18 cellular contexts compared by ENCODE assay signal in genomic region chr20:19808498-19808897, GRCh38. TPM values are rescaled to one million over a fixed set of nuclear protein-coding genes. Genes with fewer than 3 reads are reported as not detected.
"Had no signal": no experiment of that assay in that cellular context is flagged by ENCODE, and none has a peak within 500 bp of the region (broad histone marks: within the 10 kb centered on the region; RNA-seq: fewer than 3 reads in every experiment).

No MANE protein-coding gene starts in this region.

- H3K27me3 ChIP-seq: esophagus squamous epithelium, heart right ventricle, thyroid gland had no signal

- H3K27ac ChIP-seq: thyroid gland had no signal

- DNase-seq: activated CD4-positive, alpha-beta T cell treated with anti-CD3 and anti-CD28 coated beads, Interleukin-2, amount 10 ng/mL, durations not matched to agents 24 days and 14 days; activated CD8-positive, alpha-beta T cell treated with anti-CD3 and anti-CD28 coated beads for 36 hours; activated naive CD4-positive, alpha-beta T cell; activated naive CD8-positive, alpha-beta T cell treated with anti-CD3 and anti-CD28 coated beads for 36 hours; activated T-cell treated with anti-CD3 and anti-CD28 coated beads, Interleukin-2, amount 50 U/mL, for 1 hour; amniotic stem cell; effector memory CD8-positive, alpha-beta T cell; esophagus squamous epithelium; heart right ventricle; mesendoderm; nucleus accumbens; retina; stimulated activated CD4-positive, alpha-beta T cell treated with anti-CD3 and anti-CD28 coated beads, Interleukin-12 subunit alpha, Interleukin-12 subunit beta, amount 100 ng/mL, for 4 hours; stimulated activated CD4-positive, alpha-beta T cell treated with anti-CD3 and anti-CD28 coated beads, Interleukin-1b, Interleukin-23, amount 100 ng/mL, for 48 hours; stimulated activated naive CD4-positive, alpha-beta T cell treated with Interleukin-2 at 50 U/mL for 16 hours; T-helper 9 cell; thyroid gland had no signal

- ATAC-seq: activated CD8-positive, alpha-beta T cell treated with anti-CD3 and anti-CD28 coated beads for 36 hours; activated T-helper 17 cell treated with anti-CD3 and anti-CD28 coated beads, Interleukin-2, amount 50 U/mL, for 72 hours; effector memory CD8-positive, alpha-beta T cell had no signal

- H3K36me3 ChIP-seq: thyroid gland had no signal

- H3K4me3 ChIP-seq: esophagus squamous epithelium, heart right ventricle, thyroid gland had no signal

- H3K9me3 ChIP-seq: esophagus squamous epithelium, heart right ventricle, thyroid gland had no signal

RNA-seq across cellular contexts. Expression of gene RIN2, which starts 50.4 kb away (rescaled TPM):
- total RNA-seq: activated CD4-positive, alpha-beta T cell treated with anti-CD3 and anti-CD28 coated beads, Interleukin-2, amount 10 ng/mL, durations not matched to agents 24 days and 14 days; activated CD8-positive, alpha-beta T cell treated with anti-CD3 and anti-CD28 coated beads for 36 hours; activated naive CD8-positive, alpha-beta T cell treated with anti-CD3 and anti-CD28 coated beads for 36 hours; activated T-helper 17 cell treated with anti-CD3 and anti-CD28 coated beads, Interleukin-2, amount 50 U/mL, for 72 hours had no signal
